8 cellular contexts compared by ENCODE assay signal in the genomic region with DNA sequence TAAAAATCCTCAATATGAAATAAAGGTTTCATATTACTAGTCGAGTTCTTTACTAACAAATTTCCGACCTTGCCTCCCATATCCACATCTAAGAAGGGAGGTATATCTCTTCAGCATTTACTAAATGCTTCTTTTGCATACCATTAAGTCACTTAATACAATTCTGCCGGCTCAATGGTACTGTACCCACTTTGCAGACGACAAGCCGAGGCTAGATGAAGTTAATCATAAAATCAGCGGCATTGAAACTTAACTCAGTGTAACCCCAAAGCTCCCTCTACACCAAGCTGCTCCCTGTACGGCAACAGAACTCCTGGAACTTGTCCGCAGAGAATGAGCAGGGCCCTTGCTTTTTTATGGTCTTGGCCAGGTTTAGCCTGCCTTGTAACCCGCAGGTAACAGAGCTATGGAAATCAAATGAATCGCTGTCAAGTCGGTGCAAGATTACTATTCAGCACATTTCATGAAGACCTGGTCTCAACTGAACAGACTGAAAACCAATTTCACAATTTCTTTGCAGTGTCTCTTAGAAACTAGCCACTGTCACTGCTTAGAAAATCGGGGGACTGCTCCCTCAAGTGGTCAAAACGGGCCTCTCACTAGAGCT. TPM values are rescaled to one million over a fixed set of nuclear protein-coding genes. Genes with fewer than 3 reads are reported as not detected.
DNase-seq lines count a peak whose midpoint lies in the region; ATAC-seq and TF ChIP-seq lines count a peak whose summit lies in the region.

No MANE protein-coding gene starts in this region.

- TF ChIP-seq CTCF in mesothelial cell of epicardium (IDR thresholded peaks at IDR 0.05; ENCODE audit: unreplicated experiment) = no peak

- intact Hi-C loops in Right ventricle myocardium inferior (cut with DNase I) (loop anchor here (10.0 kb wide), 1 partner anchor 420 kb away; no protein-coding TSS in a partner anchor), cardiac septum (cut with DNase I) (loop anchor here (2.0 to 10.0 kb wide), 3 partner anchors 22 to 580 kb away; no protein-coding TSS in a partner anchor)

- peak overlapping the region; percentile 95 for H3K27ac ChIP-seq in HUES48 (ENCODE audit: low read depth, low read length)

- peaks cover 13% of the 10 kb centered on the region for H3K36me3 Mint-ChIP-seq in central memory CD8-positive, alpha-beta T cell (ENCODE audit: insufficient read depth)
- peaks cover 5% of the 10 kb centered on the region for H3K36me3 Mint-ChIP-seq in mesothelial cell of epicardium

- 0 out of 2 replicates have a peak, but pooled peaks cover 5% of the 10 kb centered on the region for H3K4me1 ChIP-seq in HUES48 (ENCODE audit: control insufficient read depth, insufficient read depth, low read length)

- no peaks in the 10 kb centered on the region for H3K9me3 Mint-ChIP-seq in central memory CD8-positive, alpha-beta T cell
- no peaks in the 10 kb centered on the region for H3K9me3 Mint-ChIP-seq in mesothelial cell of epicardium

- peak overlapping the region; percentile 21 for H3K9ac ChIP-seq in HUES48 (ENCODE audit: low read depth, low read length)

- H3K27me3 Mint-ChIP-seq in central memory CD8-positive, alpha-beta T cell = no peaks in the 10 kb centered on the region
- H3K27me3 Mint-ChIP-seq in mesothelial cell of epicardium (ENCODE audit: low read depth) = no peaks in the 10 kb centered on the region

- DNase-seq in Right ventricle myocardium inferior (ENCODE audit: missing footprints) = no peak
- no peak for DNase-seq in cardiac septum (ENCODE audit: low spot score)
- DNase-seq in central memory CD8-positive, alpha-beta T cell (ENCODE audit: low spot score in 2 of 2) = no peak
- DNase-seq in mesothelial cell of epicardium (ENCODE audit: low spot score in 2 of 2, unreplicated experiment in 2 of 2) = no peak
- DNase-seq in NCI-H2227 treated with DMSO at 0.1 percent for 48 hours (lab: John Stamatoyannopoulos, UW) = no peak
- DNase-seq in UCSD-AML1 (lab: John Stamatoyannopoulos, UW; ENCODE audit: unreplicated experiment) = no peak
- no peak for DNase-seq in islet precursor cell

- H3K4me3 Mint-ChIP-seq in central memory CD8-positive, alpha-beta T cell = peak overlapping the region; percentile 90
- peak overlapping the region; percentile 99 for H3K4me3 Mint-ChIP-seq in mesothelial cell of epicardium

- H3K4me1 Mint-ChIP-seq in central memory CD8-positive, alpha-beta T cell = peaks cover 46% of the 10 kb centered on the region
- H3K4me1 Mint-ChIP-seq in mesothelial cell of epicardium = peaks cover 44% of the 10 kb centered on the region

- H3K9me3 ChIP-seq in HUES48 (ENCODE audit: control insufficient read depth, insufficient read depth, low read length) = no peaks in the 10 kb centered on the region

- no peaks in the 10 kb centered on the region for H3K27me3 ChIP-seq in HUES48 (ENCODE audit: control insufficient read depth, insufficient read depth, low read length)

- ATAC-seq in Right ventricle myocardium inferior = peak; percentile 24
- ATAC-seq in central memory CD8-positive, alpha-beta T cell (replicated peaks; ENCODE audit: extremely low read depth, poor library complexity, severe bottlenecking) = peak; percentile 37

- H3K36me3 ChIP-seq in HUES48 (ENCODE audit: control insufficient read depth, insufficient read depth, low read length) = peaks cover 15% of the 10 kb centered on the region

- peak overlapping the region; percentile 97 for H3K27ac Mint-ChIP-seq in central memory CD8-positive, alpha-beta T cell (ENCODE audit: low read depth)
- H3K27ac Mint-ChIP-seq in mesothelial cell of epicardium = peak overlapping the region; percentile 99

- H3K4me3 ChIP-seq in HUES48 (ENCODE audit: low read depth, low read length) = peak overlapping the region; percentile 90

RNA-seq across cellular contexts. Expression of a gene that starts 0.7 kb away (rescaled TPM):
- 9.6 TPM for total RNA-seq in Right ventricle myocardium inferior
- 8.4 TPM for total RNA-seq in cardiac septum
- 16.5 to 19.9 TPM (median 17.1 TPM) in 3 replicates for total RNA-seq in mesothelial cell of epicardium

RNA-seq across cellular contexts. Expression of a gene that starts 0.9 kb away (rescaled TPM):
- total RNA-seq in Right ventricle myocardium inferior (1.3 TPM), cardiac septum (0.48 TPM), mesothelial cell of epicardium (12.7 to 14.9 TPM (median 14.1 TPM) in 3 replicates)
